Comparison of ENCODE assay signal across 8 cellular contexts in the genomic region with DNA sequence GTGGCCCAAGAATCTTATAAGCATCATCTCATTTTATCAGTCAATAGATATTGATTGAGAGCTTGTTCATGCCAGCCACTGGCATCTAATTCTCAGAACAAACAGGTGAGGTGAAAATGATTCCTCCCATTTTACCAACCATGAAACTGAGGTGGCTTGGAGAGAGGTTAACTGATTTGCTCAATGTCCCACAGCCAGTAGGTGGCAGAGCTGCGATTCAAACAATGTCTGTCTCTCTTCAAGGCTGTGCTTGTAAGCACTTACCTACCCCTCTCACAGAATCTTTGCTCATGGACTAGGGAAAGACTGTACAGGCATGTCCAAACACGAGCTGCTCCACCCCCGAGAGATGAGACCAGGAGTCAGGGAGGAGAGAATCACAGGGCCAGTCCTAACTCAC. TPM values are rescaled to one million over a fixed set of nuclear protein-coding genes. Genes with fewer than 3 reads are reported as not detected.
A peak's percentile ranks its signal among the peaks of the same experiment; 100 is the strongest.
DNase-seq lines count a peak whose midpoint lies in the region; ATAC-seq and TF ChIP-seq lines count a peak whose summit lies in the region.

No MANE protein-coding gene starts in this region.

- peaks cover 16% of the 10 kb centered on the region for H3K27me3 Mint-ChIP-seq in osteocyte (ENCODE audit: unreplicated experiment)

- no peak for ATAC-seq in GM21825 (IDR thresholded peaks at IDR 0.05; ENCODE audit: unreplicated experiment)

- H3K4me1 Mint-ChIP-seq in osteocyte (ENCODE audit: unreplicated experiment): no peaks in the 10 kb centered on the region

- in situ Hi-C loops in brain microvascular endothelial cell (cut with HindIII; ENCODE audit: low pct_ligation_motif_present, low sequenced_read_pairs): no loop called here

- no peaks in the 10 kb centered on the region for H3K36me3 ChIP-seq in brain microvascular endothelial cell (replicated peaks)

- H3K9me3 Mint-ChIP-seq in osteocyte (ENCODE audit: unreplicated experiment): no peaks in the 10 kb centered on the region

- no peak overlapping the region for H3K27ac Mint-ChIP-seq in osteocyte (ENCODE audit: unreplicated experiment)

- DNase-seq in stimulated activated CD4-positive, alpha-beta T cell treated with anti-CD3 and anti-CD28 coated beads, Interleukin-15, amount 100 ng/mL, for 24 hours: peak; percentile 32
- no peak for DNase-seq in stimulated activated CD4-positive, alpha-beta T cell treated with anti-CD3 and anti-CD28 coated beads, Interleukin-4, amount 100 ng/mL, for 4 hours
- DNase-seq in LoVo (ENCODE audit: low spot score) (peak; percentile 51), brain microvascular endothelial cell (peak; percentile 8), osteocyte (ENCODE audit: extremely low spot score, unreplicated experiment) (no peak), occipital lobe (lab: John Stamatoyannopoulos, UW) (no peak), posterior cingulate gyrus (no peak)

- H3K4me3 Mint-ChIP-seq in osteocyte (ENCODE audit: unreplicated experiment): no peak overlapping the region

- TF ChIP-seq CTCF in brain microvascular endothelial cell (IDR thresholded peaks at IDR 0.05; ENCODE audit: low read depth, low read length, missing control alignments) (peak; percentile 52), osteocyte (IDR thresholded peaks at IDR 0.05) (peak; percentile 36)

- H3K4me3 ChIP-seq in brain microvascular endothelial cell (ENCODE audit: low read depth, low read length): no peak overlapping the region

- H3K36me3 Mint-ChIP-seq in osteocyte (ENCODE audit: unreplicated experiment): no peaks in the 10 kb centered on the region

- H3K27me3 ChIP-seq in brain microvascular endothelial cell (replicated peaks): no peaks in the 10 kb centered on the region

- no peak overlapping the region for H3K27ac ChIP-seq in brain microvascular endothelial cell

- intact Hi-C loops in posterior cingulate gyrus (cut with DNase I): no loop called here

RNA-seq across cellular contexts. Expression of gene GSX1, which starts 21.5 kb away (rescaled TPM):
- not detected in 2 replicates for total RNA-seq in osteocyte
- not detected for total RNA-seq in occipital lobe

Comparison
In these comparisons a context has a peak if more than half of its experiments do, and no peak if none do; other contexts are left out.
1. DNase-seq: peak in stimulated activated CD4-positive, alpha-beta T cell treated with anti-CD3 and anti-CD28 coated beads, Interleukin-15, amount 100 ng/mL, for 24 hours (single experiment), LoVo (single experiment) and brain microvascular endothelial cell (single experiment); none in stimulated activated CD4-positive, alpha-beta T cell treated with anti-CD3 and anti-CD28 coated beads, Interleukin-4, amount 100 ng/mL, for 4 hours (0 of 2), osteocyte (single experiment), occipital lobe (single experiment) and posterior cingulate gyrus (0 of 10).